Comparison of ENCODE assay signal across 20 cellular contexts in genomic region chr12:31506907-31507306, GRCh38.
A peak's percentile ranks its signal among the peaks of the same experiment; 100 is the strongest.
DNase-seq lines count a peak whose midpoint lies in the region; ATAC-seq and TF ChIP-seq lines count a peak whose summit lies in the region.
"Had no signal": no experiment of that assay in that cellular context is flagged by ENCODE, and none has a peak within 500 bp of the region (broad histone marks: within the 10 kb centered on the region; RNA-seq: fewer than 3 reads in every experiment).

No MANE protein-coding gene starts in this region.

- H3K36me3 ChIP-seq in IMR-90 (ENCODE audit: control insufficient read depth, insufficient read depth, low read length) = no peaks in the 10 kb centered on the region
- H3K36me3 ChIP-seq: heart right ventricle had no signal

- H3K4me1 Mint-ChIP-seq in chondrocyte (ENCODE audit: low read depth) = peaks cover 40% of the 10 kb centered on the region
- H3K4me1 Mint-ChIP-seq in activated CD8-positive, alpha-beta T cell treated with anti-CD3 and anti-CD28 coated beads for 36 hours (ENCODE audit: low read depth) = no peaks in the 10 kb centered on the region
- H3K4me1 Mint-ChIP-seq: activated naive CD8-positive, alpha-beta T cell treated with anti-CD3 and anti-CD28 coated beads for 36 hours had no signal

- no peak overlapping the region for H3K9ac ChIP-seq in IMR-90 (ENCODE audit: low read depth, low read length)

- peaks cover 4% of the 10 kb centered on the region; the same call in 1 of the 2 replicates for H3K9me3 ChIP-seq in IMR-90 (ENCODE audit: control insufficient read depth, insufficient read depth, low read length)

- peaks cover 2% of the 10 kb centered on the region for H3K36me3 Mint-ChIP-seq in chondrocyte (ENCODE audit: low read depth)
- no peaks in the 10 kb centered on the region for H3K36me3 Mint-ChIP-seq in activated CD8-positive, alpha-beta T cell treated with anti-CD3 and anti-CD28 coated beads for 36 hours (ENCODE audit: low read depth)
- H3K36me3 Mint-ChIP-seq: activated naive CD8-positive, alpha-beta T cell treated with anti-CD3 and anti-CD28 coated beads for 36 hours had no signal

- peak overlapping the region; percentile 1 for H2BK5ac ChIP-seq in IMR-90 (ENCODE audit: low read depth, low read length, poor library complexity, severe bottlenecking)

- H2AK9ac ChIP-seq in IMR-90 (replicated peaks; ENCODE audit: low read depth, low read length, poor library complexity) = no peak overlapping the region

- H3K27me3 ChIP-seq in IMR-90 (ENCODE audit: control insufficient read depth, insufficient read depth, low read length) = no peaks in the 10 kb centered on the region
- H3K27me3 ChIP-seq: heart right ventricle had no signal

- no peak for ATAC-seq in IMR-90 (ENCODE audit: low read depth)
- ATAC-seq in activated CD8-positive, alpha-beta T cell treated with anti-CD3 and anti-CD28 coated beads for 36 hours = no peak
- ATAC-seq: activated T-cell treated with anti-CD3 and anti-CD28 coated beads, Interleukin-2, amount 50 U/mL, for 4 hours; Panc1; stimulated activated naive CD8-positive, alpha-beta T cell treated with anti-CD3 and anti-CD28 coated beads, Interleukin-15, Interleukin-2, amounts not matched to agents 100 U/mL and 50 U/mL, for 24 hours had no signal

- dilution Hi-C loops in IMR-90 (cut with HindIII; ENCODE audit: low sequenced_read_pairs, unreplicated experiment) = no loop called here

- H3K79me1 ChIP-seq in IMR-90 (ENCODE audit: low read depth in 1 of 2, low read length in 2 of 2) = peaks cover 21 to 46% of the 10 kb centered on the region in 2 experiments

- CTCF ChIA-PET in IMR-90 (lab: Yijun Ruan, JAX) (no interaction called here), RWPE1 (lab: Yijun Ruan, JAX) (interaction anchor here (0.6 kb wide), 2 partner anchors 200 to 998 kb away, joined by 4 to 8 read pairs; no protein-coding TSS in a partner anchor)
- CTCF ChIA-PET in activated CD8-positive, alpha-beta T cell treated with anti-CD3 and anti-CD28 coated beads for 36 hours (lab: Charles Lee) = no interaction called here

- H3K4ac ChIP-seq in IMR-90 (ENCODE audit: low read depth, low read length) = peak overlapping the region; percentile 34; the same call in 1 of the 2 replicates

- peak overlapping the region; percentile 31; the same call in 1 of the 2 replicates for H3K18ac ChIP-seq in IMR-90 (ENCODE audit: low read depth, low read length)

- no peak overlapping the region for H3K56ac ChIP-seq in IMR-90 (ENCODE audit: extremely low read depth, insufficient read depth, low read length)

- POLR2A ChIA-PET in IMR-90 (lab: Charles Lee; ENCODE audit: unreplicated experiment) (interaction anchor here (0.6 to 1.2 kb wide), 2 partner anchors 12 to 125 kb away, joined by 4 to 5 read pairs; no protein-coding TSS in a partner anchor), RWPE1 (lab: Yijun Ruan, JAX; ENCODE audit: low non-redundant PET) (no interaction called here)
- POLR2A ChIA-PET in activated CD8-positive, alpha-beta T cell treated with anti-CD3 and anti-CD28 coated beads for 36 hours (lab: Charles Lee) = interaction anchor here (0.7 kb wide), 1 partner anchor 904 kb away, joined by 3 read pairs; no protein-coding TSS in a partner anchor

- TF ChIP-seq CTCF in AG10803 (conservative IDR thresholded peaks at IDR 0.05; ENCODE audit: low read length) (no peak), IMR-90 (conservative IDR thresholded peaks at IDR 0.05; ENCODE audit: low read depth, low read length) (no peak), chondrocyte (IDR thresholded peaks at IDR 0.05) (no peak), RWPE1 (conservative IDR thresholded peaks at IDR 0.05; ENCODE audit: low read depth) (no peak)
- no peak for TF ChIP-seq CTCF in activated CD8-positive, alpha-beta T cell treated with anti-CD3 and anti-CD28 coated beads for 36 hours (IDR thresholded peaks at IDR 0.05)

- H3K27me3 Mint-ChIP-seq in chondrocyte (ENCODE audit: low read depth) = no peaks in the 10 kb centered on the region
- H3K27me3 Mint-ChIP-seq in activated CD8-positive, alpha-beta T cell treated with anti-CD3 and anti-CD28 coated beads for 36 hours = no peaks in the 10 kb centered on the region
- H3K27me3 Mint-ChIP-seq: activated naive CD8-positive, alpha-beta T cell treated with anti-CD3 and anti-CD28 coated beads for 36 hours had no signal

- BruUV-seq in IMR-90 (replicated peaks; lab: Mats Ljungman, UMichigan) = no TSS peak

- intact Hi-C loops in IMR-90 (cut with micrococcal nuclease) = no loop called here
- intact Hi-C loops in activated CD8-positive, alpha-beta T cell treated with anti-CD3 and anti-CD28 coated beads for 36 hours (cut with micrococcal nuclease) = no loop called here

- H3K27ac ChIP-seq in IMR-90 (ENCODE audit: insufficient read depth, low read length) (no peak overlapping the region), RWPE1 (no peak overlapping the region)
- H3K27ac ChIP-seq: epithelial cell of prostate, heart right ventricle had no signal

- peak overlapping the region in 1 of 2 experiments; percentile 63; a peak in 1 of 4 replicates for H4K8ac ChIP-seq in IMR-90 (ENCODE audit: low read depth in 2 of 2, low read length in 2 of 2)

- no peak overlapping the region; the same call in 1 of the 2 replicates for H4K91ac ChIP-seq in IMR-90 (ENCODE audit: insufficient read depth, low read depth, low read length)

- peaks cover 11% of the 10 kb centered on the region; the same call in 1 of the 2 replicates for H3K4me1 ChIP-seq in IMR-90 (ENCODE audit: control insufficient read depth, insufficient read depth, low read length)

- peak overlapping the region; percentile 18; the same call in 1 of the 3 replicates for H2BK15ac ChIP-seq in IMR-90 (ENCODE audit: low read depth, low read length)

- peak overlapping the region; percentile 6; the same call in 1 of the 2 replicates for H3K4me2 ChIP-seq in IMR-90 (ENCODE audit: low read depth, low read length)

- DNase-seq in AG10803 (ENCODE audit: low read depth) (peak; percentile 53), IMR-90 (peak; percentile 63), chondrocyte (ENCODE audit: low spot score) (no peak), islet precursor cell (peak; percentile 97), HuH-7 (ENCODE audit: low spot score) (no peak), RWPE1 (ENCODE audit: low spot score) (no peak)
- no peak for DNase-seq in activated CD8-positive, alpha-beta T cell treated with anti-CD3 and anti-CD28 coated beads for 36 hours
- DNase-seq in stimulated activated CD4-positive, alpha-beta T cell treated with anti-CD3 and anti-CD28 coated beads, Interleukin-1b, Interleukin-23, amount 100 ng/mL, for 48 hours = no peak
- DNase-seq: activated CD4-positive, alpha-beta T cell treated with anti-CD3 and anti-CD28 coated beads for 48 hours; activated naive CD8-positive, alpha-beta T cell treated with anti-CD3 and anti-CD28 coated beads for 36 hours; activated T-cell treated with anti-CD3 and anti-CD28 coated beads, Interleukin-2, amount 50 U/mL, for 4 hours; COR-L47; heart right ventricle; Kasumi-1; NCI-H1694; NCI-H69; stimulated activated naive CD8-positive, alpha-beta T cell treated with anti-CD3 and anti-CD28 coated beads, Interleukin-15, Interleukin-2, amounts not matched to agents 100 U/mL and 50 U/mL, for 24 hours had no signal

- no peak overlapping the region for H3K4me3 ChIP-seq in AG10803 (ENCODE audit: low read length)
- H3K4me3 ChIP-seq in IMR-90 (ENCODE audit: insufficient read depth, low read depth, low read length) = no peak overlapping the region
- H3K4me3 ChIP-seq: heart right ventricle, lung had no signal

- 0% methylated on average over 2 of the region's 6 CpGs; no CpG with 5 or more reads in 1 of the 2 experiments for WGBS in IMR-90 (ENCODE audit: extremely low coverage in 2 of 2, insufficient read length in 1 of 2), 2 experiments

- peaks cover 10% of the 10 kb centered on the region for H3K9me3 Mint-ChIP-seq in chondrocyte (ENCODE audit: low read depth)
- H3K9me3 Mint-ChIP-seq in activated CD8-positive, alpha-beta T cell treated with anti-CD3 and anti-CD28 coated beads for 36 hours = peaks cover 2% of the 10 kb centered on the region

- peak overlapping the region; percentile 41; the same call in 1 of the 2 replicates for H3K23ac ChIP-seq in IMR-90 (ENCODE audit: low read depth, low read length)

- peak overlapping the region; percentile 68 for H3K27ac Mint-ChIP-seq in chondrocyte (ENCODE audit: unreplicated experiment)
- no peak overlapping the region for H3K27ac Mint-ChIP-seq in activated CD8-positive, alpha-beta T cell treated with anti-CD3 and anti-CD28 coated beads for 36 hours
- H3K27ac Mint-ChIP-seq: activated naive CD8-positive, alpha-beta T cell treated with anti-CD3 and anti-CD28 coated beads for 36 hours had no signal

- in situ Hi-C loops in IMR-90 (cut with MboI; ENCODE audit: low sequenced_read_pairs) = no loop called here

- TF ChIP-seq RAD21 in IMR-90 (IDR thresholded peaks at IDR 0.05; ENCODE audit: low read length) = no peak

- H3K4me3 Mint-ChIP-seq in chondrocyte (ENCODE audit: unreplicated experiment) = no peak overlapping the region
- no peak overlapping the region for H3K4me3 Mint-ChIP-seq in activated CD8-positive, alpha-beta T cell treated with anti-CD3 and anti-CD28 coated beads for 36 hours
- H3K4me3 Mint-ChIP-seq: activated naive CD8-positive, alpha-beta T cell treated with anti-CD3 and anti-CD28 coated beads for 36 hours; activated T-cell treated with anti-CD3 and anti-CD28 coated beads, Interleukin-2, amount 50 U/mL, for 4 hours had no signal

- H2AK5ac ChIP-seq in IMR-90 (ENCODE audit: low read depth, low read length) = 0 out of 2 replicates have a peak overlapping the region, but pooled peaks have one; percentile 8

- H2BK20ac ChIP-seq in IMR-90 (ENCODE audit: low read depth, low read length) = peak overlapping the region; percentile 70

- H2AFZ ChIP-seq in IMR-90 (replicated peaks; ENCODE audit: low read length, poor library complexity) = no peak overlapping the region

- no peak for TF ChIP-seq POLR2A in IMR-90 (IDR thresholded peaks at IDR 0.05; ENCODE audit: low read depth, low read length)

- H2BK120ac ChIP-seq in IMR-90 (ENCODE audit: low read depth, low read length) = peak overlapping the region; percentile 39; the same call in 1 of the 2 replicates

- peak overlapping the region; percentile 34 for H3K14ac ChIP-seq in IMR-90 (replicated peaks; ENCODE audit: low read depth, low read length)

- H4K20me1 ChIP-seq in IMR-90 (ENCODE audit: insufficient read depth, low read length) = no peaks in the 10 kb centered on the region

- H3K9me1 ChIP-seq in IMR-90 (ENCODE audit: insufficient read depth, low read length) = peaks cover 5% of the 10 kb centered on the region; the same call in 1 of the 2 replicates

- peak overlapping the region; percentile 12; the same call in 1 of the 2 replicates for H4K5ac ChIP-seq in IMR-90 (ENCODE audit: low read depth, low read length)

TF ChIP-seq in IMR-90, 13 proteins besides CTCF, POLR2A, EP300 and RAD21 (continues in another document):
- TF ChIP-seq, protein P1, sequence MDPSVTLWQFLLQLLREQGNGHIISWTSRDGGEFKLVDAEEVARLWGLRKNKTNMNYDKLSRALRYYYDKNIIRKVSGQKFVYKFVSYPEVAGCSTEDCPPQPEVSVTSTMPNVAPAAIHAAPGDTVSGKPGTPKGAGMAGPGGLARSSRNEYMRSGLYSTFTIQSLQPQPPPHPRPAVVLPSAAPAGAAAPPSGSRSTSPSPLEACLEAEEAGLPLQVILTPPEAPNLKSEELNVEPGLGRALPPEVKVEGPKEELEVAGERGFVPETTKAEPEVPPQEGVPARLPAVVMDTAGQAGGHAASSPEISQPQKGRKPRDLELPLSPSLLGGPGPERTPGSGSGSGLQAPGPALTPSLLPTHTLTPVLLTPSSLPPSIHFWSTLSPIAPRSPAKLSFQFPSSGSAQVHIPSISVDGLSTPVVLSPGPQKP (IDR thresholded peaks at IDR 0.05; ENCODE audit: borderline replicate concordance, low read depth, low read length) = no peak

Comparison
In these comparisons a context has a peak if more than half of its experiments do, and no peak if none do; other contexts are left out.
1. DNase-seq: peak in AG10803 (single experiment), IMR-90 (single experiment) and islet precursor cell (single experiment); none in chondrocyte (single experiment), activated CD8-positive, alpha-beta T cell treated with anti-CD3 and anti-CD28 coated beads for 36 hours (single experiment), HuH-7 (single experiment), stimulated activated CD4-positive, alpha-beta T cell treated with anti-CD3 and anti-CD28 coated beads, Interleukin-1b, Interleukin-23, amount 100 ng/mL, for 48 hours (single experiment) and RWPE1 (single experiment).